14 cellular contexts compared by ENCODE assay signal in genomic region chr18:22847867-22848451, GRCh38.
DNase-seq lines count a peak whose midpoint lies in the region; ATAC-seq, FAIRE-seq and TF ChIP-seq lines count a peak whose summit lies in the region.
"Had no signal": no experiment of that assay in that cellular context is flagged by ENCODE, and none has a peak within 500 bp of the region (broad histone marks: within the 10 kb centered on the region; RNA-seq: fewer than 3 reads in every experiment).

No MANE protein-coding gene starts in this region.

- ATAC-seq in activated CD4-positive, alpha-beta T cell treated with anti-CD3 and anti-CD28 coated beads for 36 hours, result peak; percentile 47
- ATAC-seq in RWPE2 (ENCODE audit: low read depth) (no peak), HG02852 (IDR thresholded peaks at IDR 0.05; ENCODE audit: unreplicated experiment) (no peak)

- peaks cover 2% of the 10 kb centered on the region for H3K27me3 Mint-ChIP-seq in activated CD4-positive, alpha-beta T cell treated with anti-CD3 and anti-CD28 coated beads for 36 hours

- no peak overlapping the region for H3K4me3 ChIP-seq in RWPE2 (ENCODE audit: severe bottlenecking)
- no peak overlapping the region for H3K4me3 ChIP-seq in thyroid gland (replicated peaks in 1 of 3)

- peaks cover 4% of the 10 kb centered on the region for H3K4me1 Mint-ChIP-seq in activated CD4-positive, alpha-beta T cell treated with anti-CD3 and anti-CD28 coated beads for 36 hours

- WGBS in thyroid gland, 2 donors, result 0% methylated on average over 1 of the region's 1 CpG

- H3K4me1 ChIP-seq in RWPE2 (ENCODE audit: insufficient read depth, poor library complexity, severe bottlenecking) (peaks cover 58% of the 10 kb centered on the region), thyroid gland (peaks cover 10 to 18% of the 10 kb centered on the region in 2 donors)

- no peaks in the 10 kb centered on the region for H3K9me3 Mint-ChIP-seq in activated CD4-positive, alpha-beta T cell treated with anti-CD3 and anti-CD28 coated beads for 36 hours (ENCODE audit: low read depth)

- CTCF ChIA-PET in activated CD4-positive, alpha-beta T cell treated with anti-CD3 and anti-CD28 coated beads for 36 hours (lab: Charles Lee), result interaction anchor here (1.0 to 1.1 kb wide), 2 partner anchors 8 to 9 kb away, joined by 3 to 4 read pairs; no protein-coding TSS in a partner anchor

- no peak for DNase-seq in activated CD4-positive, alpha-beta T cell treated with anti-CD3 and anti-CD28 coated beads for 36 hours
- no peak for DNase-seq in activated CD4-positive, alpha-beta T cell treated with anti-CD3 and anti-CD28 coated beads, Interleukin-2, amount 50 U/mL, for 4 hours
- DNase-seq in RWPE2 (ENCODE audit: low spot score) (no peak), thyroid gland (no peak), mucosa of gallbladder (ENCODE audit: low spot score) (no peak), caudate nucleus (lab: John Stamatoyannopoulos, UW) (no peak)
- DNase-seq: C1 segment of cervical spinal cord, DMS153, NCI-H1417 treated with DMSO at 0.1 percent for 48 hours, NCI-H2029, NCI-H2227 treated with DMSO at 0.1 percent for 48 hours had no signal

- no peaks in the 10 kb centered on the region for H3K27me3 ChIP-seq in RWPE2 (ENCODE audit: insufficient read depth, poor library complexity, severe bottlenecking)
- H3K27me3 ChIP-seq in thyroid gland, result no peaks in the 10 kb centered on the region

- no peak overlapping the region for H3K4me3 Mint-ChIP-seq in activated CD4-positive, alpha-beta T cell treated with anti-CD3 and anti-CD28 coated beads for 36 hours

- TF ChIP-seq CTCF in RWPE2 (IDR thresholded peaks at IDR 0.05; ENCODE audit: poor library complexity, severe bottlenecking) (no peak), thyroid gland (IDR thresholded peaks at IDR 0.05) (no peak)

- POLR2A ChIA-PET in activated CD4-positive, alpha-beta T cell treated with anti-CD3 and anti-CD28 coated beads for 36 hours (lab: Charles Lee), result interaction anchor here (0.7 kb wide), 1 partner anchor 9 kb away, joined by 3 read pairs; no protein-coding TSS in a partner anchor

- no peak for TF ChIP-seq POLR2A in thyroid gland (IDR thresholded peaks at IDR 0.05)

- no peak overlapping the region for H3K27ac Mint-ChIP-seq in activated CD4-positive, alpha-beta T cell treated with anti-CD3 and anti-CD28 coated beads for 36 hours

- H3K36me3 ChIP-seq in RWPE2 (ENCODE audit: low read depth) (no peaks in the 10 kb centered on the region), thyroid gland (no peaks in the 10 kb centered on the region)

- no peaks in the 10 kb centered on the region for H3K9me3 ChIP-seq in RWPE2 (ENCODE audit: severe bottlenecking)
- H3K9me3 ChIP-seq in thyroid gland, result no peaks in the 10 kb centered on the region

- intact Hi-C loops in activated CD4-positive, alpha-beta T cell treated with anti-CD3 and anti-CD28 coated beads for 36 hours (cut with DNase I, micrococcal nuclease), result no loop called here
- intact Hi-C loops in thyroid gland (cut with DNase I), result loop anchor here (10.0 kb wide), 1 partner anchor 87 kb away; the partner anchor contains the start of gene RBBP8

- FAIRE-seq in islet of Langerhans (lab: Jason Lieb, UNC), result peak; percentile 21

- peak overlapping the region; percentile 97 for H3K27ac ChIP-seq in RWPE2 (ENCODE audit: poor library complexity, severe bottlenecking)
- peak overlapping the region; percentile 35 to 57 (median 48) for H3K27ac ChIP-seq in thyroid gland
- no peak overlapping the region for H3K27ac ChIP-seq in caudate nucleus (ENCODE audit: low read depth, low read length)
- H3K27ac ChIP-seq: 22Rv1 had no signal

- H3K36me3 Mint-ChIP-seq in activated CD4-positive, alpha-beta T cell treated with anti-CD3 and anti-CD28 coated beads for 36 hours (ENCODE audit: low read depth), result no peaks in the 10 kb centered on the region
